In the genomic region with DNA sequence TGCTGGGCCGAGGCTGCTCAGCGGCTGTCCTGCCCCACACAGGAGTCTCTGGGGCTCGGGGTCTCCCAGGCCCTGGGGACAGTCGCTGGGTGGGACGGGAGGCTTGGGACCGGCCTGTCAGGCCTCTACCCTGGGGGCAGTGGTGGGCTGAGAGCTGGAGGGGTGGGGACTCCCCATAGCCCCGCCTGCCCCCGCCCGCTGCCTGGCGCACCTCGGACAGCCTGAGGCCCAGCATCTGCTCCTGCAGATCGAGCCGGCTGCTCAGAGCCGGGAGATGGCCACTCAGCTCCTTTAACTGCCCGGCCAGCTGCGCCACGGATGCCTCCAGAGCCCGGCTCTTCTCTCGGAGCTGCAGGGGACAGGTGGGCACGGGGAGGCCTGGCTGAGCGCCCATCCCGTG, we compare ENCODE assay signal across 35 cellular contexts. TPM values are rescaled to one million over a fixed set of nuclear protein-coding genes. Genes with fewer than 3 reads are reported as not detected.
"Had no signal": no experiment of that assay in that cellular context is flagged by ENCODE, and none has a peak within 500 bp of the region (broad histone marks: within the 10 kb centered on the region; RNA-seq: fewer than 3 reads in every experiment).

No MANE protein-coding gene starts in this region.

- FAIRE-seq: astrocyte had no signal

- H3K79me2 ChIP-seq: hepatocyte had no signal

- H3K27me3 ChIP-seq: gastrocnemius medialis, hepatocyte, uterus had no signal

- H3K4me3 ChIP-seq: gastrocnemius medialis, hepatocyte, left ventricle myocardium inferior, lung, mucosa of descending colon, smooth muscle cell, uterus had no signal

- H3K4me1 ChIP-seq: gastrocnemius medialis, left ventricle myocardium inferior, uterus had no signal

- H3K36me3 ChIP-seq: brain microvascular endothelial cell, gastrocnemius medialis, left ventricle myocardium inferior, uterus had no signal

- H2AFZ ChIP-seq: hepatocyte had no signal

- H3K27ac ChIP-seq: brain microvascular endothelial cell, gastrocnemius medialis, hepatocyte, left ventricle myocardium inferior, uterus had no signal

- DNase-seq: activated CD4-positive, alpha-beta memory T cell treated with anti-CD3 and anti-CD28 coated beads, Interleukin-2, amount 10 ng/mL, durations not matched to agents 7 days and 5 days; activated CD4-positive, alpha-beta T cell treated with anti-CD3 and anti-CD28 coated beads, Interleukin-2, amount 10 ng/mL, durations not matched to agents 7 days and 5 days; activated CD4-positive, CD25-positive, alpha-beta regulatory T cell treated with anti-CD3 and anti-CD28 coated beads, Interleukin-2, amount 50 U/mL, for 72 hours; activated CD8-positive, alpha-beta memory T cell treated with anti-CD3 and anti-CD28 coated beads, Interleukin-2, amount 50 U/mL, for 48 hours; activated gamma-delta T cell treated with Interleukin-2 at 50 U/mL for 16 hours; activated naive CD4-positive, alpha-beta T cell treated with anti-CD3 and anti-CD28 coated beads, Interleukin-2, amount 50 U/mL, for 16 hours; activated T-cell treated with anti-CD3 and anti-CD28 coated beads, Interleukin-2, amount 50 U/mL, for 4 hours; amniotic stem cell; brain microvascular endothelial cell; cortex of kidney; effector memory CD8-positive, alpha-beta T cell; erythroblast; gastrocnemius medialis; islet precursor cell; left ventricle myocardium inferior; mucosa of descending colon; stimulated activated CD4-positive, alpha-beta T cell treated with anti-CD3 and anti-CD28 coated beads, Interleukin-1b, Interleukin-23, amount 100 ng/mL, for 48 hours; stimulated activated CD4-positive, alpha-beta T cell treated with anti-CD3 and anti-CD28 coated beads, Interleukin-4, amount 100 ng/mL, for 4 hours; stimulated activated CD8-positive, alpha-beta memory T cell treated with anti-CD3 and anti-CD28 coated beads, Interleukin-4, amount 100 ng/mL, for 48 hours; stimulated activated naive CD8-positive, alpha-beta T cell treated with anti-CD3 and anti-CD28 coated beads, Interleukin-15, amount 100 ng/mL, for 72 hours; substantia nigra; uterus had no signal

- H3K9me3 ChIP-seq: gastrocnemius medialis, left ventricle myocardium inferior, mucosa of descending colon, uterus had no signal

- H3K4me2 ChIP-seq: hepatocyte, smooth muscle cell had no signal

- ATAC-seq: activated T-cell treated with anti-CD3 and anti-CD28 coated beads, Interleukin-2, amount 50 U/mL, for 4 hours; activated T-helper 17 cell treated with anti-CD3 and anti-CD28 coated beads, Interleukin-2, amount 50 U/mL, for 72 hours; effector memory CD8-positive, alpha-beta T cell; gastrocnemius medialis; mucosa of descending colon; natural killer cell treated with Interleukin-12 subunit alpha and Interleukin-12 subunit beta and Interleukin-15 and Interleukin-18, amount 100 ng/mL, for 72 hours; stimulated activated memory B cell treated with anti-CD40 and anti-IgM and Interleukin-4, amounts not matched to agents 10 μg/mL and 1 μg/mL and 100 μg/mL, for 72 hours; stimulated activated naive CD8-positive, alpha-beta T cell treated with anti-CD3 and anti-CD28 coated beads, Interleukin-15, amount 100 ng/mL, for 72 hours had no signal

RNA-seq across cellular contexts. Expression of gene PERCC1, which starts 6.7 kb away (rescaled TPM):
- total RNA-seq: activated CD4-positive, alpha-beta memory T cell treated with anti-CD3 and anti-CD28 coated beads, Interleukin-2, amount 10 ng/mL, durations not matched to agents 7 days and 5 days; activated CD4-positive, alpha-beta T cell treated with anti-CD3 and anti-CD28 coated beads, Interleukin-2, amount 10 ng/mL, durations not matched to agents 7 days and 5 days; activated T-helper 17 cell treated with anti-CD3 and anti-CD28 coated beads, Interleukin-2, amount 50 U/mL, for 72 hours; astrocyte; cardiac septum; chondrocyte; gastrocnemius medialis; left ventricle myocardium inferior; myocyte; osteocyte; posterior vena cava; renal cortical epithelial cell; smooth muscle cell; uterus had no signal
- polyA plus RNA-seq: hepatocyte, smooth muscle cell had no signal

RNA-seq across cellular contexts. Expression of gene CCDC154, which starts 6.8 kb away (rescaled TPM):
- total RNA-seq: smooth muscle cell had no signal
